38 cellular contexts compared by ENCODE assay signal in genomic region chr12:19700969-19701368, GRCh38.
"Had no signal": no experiment of that assay in that cellular context is flagged by ENCODE, and none has a peak within 500 bp of the region (broad histone marks: within the 10 kb centered on the region; RNA-seq: fewer than 3 reads in every experiment).

No MANE protein-coding gene starts in this region.

- ATAC-seq: activated CD4-positive, CD25-positive, alpha-beta regulatory T cell treated with anti-CD3 and anti-CD28 coated beads, Interleukin-2, amount 50 U/mL, for 24 hours; activated CD8-positive, alpha-beta memory T cell treated with anti-CD3 and anti-CD28 coated beads, Interleukin-2, amount 10 ng/mL, durations not matched to agents 7 days and 5 days; activated CD8-positive, alpha-beta T cell treated with anti-CD3 and anti-CD28 coated beads, Interleukin-2, amount 10 ng/mL, durations not matched to agents 7 days and 5 days; activated naive CD8-positive, alpha-beta T cell treated with anti-CD3 and anti-CD28 coated beads, Interleukin-2, amount 50 U/mL, for 24 hours; esophagus mucosa; T-cell had no signal

- H3K27ac Mint-ChIP-seq: activated B cell treated with CpG ODN at 0.5 μM for 24 hours; activated CD4-positive, alpha-beta memory T cell treated with anti-CD3 and anti-CD28 coated beads for 36 hours; activated CD8-positive, alpha-beta memory T cell treated with anti-CD3 and anti-CD28 coated beads, Interleukin-2, amount 10 ng/mL, durations not matched to agents 7 days and 5 days; activated CD8-positive, alpha-beta T cell treated with anti-CD3 and anti-CD28 coated beads, Interleukin-2, amount 10 ng/mL, durations not matched to agents 7 days and 5 days; activated naive CD4-positive, alpha-beta T cell treated with anti-CD3 and anti-CD28 coated beads for 36 hours; activated naive CD4-positive, alpha-beta T cell treated with anti-CD3 and anti-CD28 coated beads, Interleukin-2, amount 50 U/mL, for 24 hours; activated naive CD8-positive, alpha-beta T cell treated with anti-CD3 and anti-CD28 coated beads for 36 hours; activated naive CD8-positive, alpha-beta T cell treated with anti-CD3 and anti-CD28 coated beads, Interleukin-2, amount 50 U/mL, for 24 hours; activated T-helper 1 cell treated with anti-CD3 and anti-CD28 coated beads, Interleukin-12 subunit alpha, Interleukin-12 subunit beta, Interleukin-2, Interleukin-4 antibody, amounts not matched to agents 30 ng/mL and 10 ng/mL and 1 ng/mL, durations not matched to agents 14 hours and 24 hours and 36 hours; activated T-helper 2 cell treated with anti-CD3 and anti-CD28 coated beads, Interferon-gamma antibody, Interleukin-2, Interleukin-4, amounts not matched to agents 10 μg/mL and 5 μg/mL and 100 μg/mL, durations not matched to agents 14 hours and 24 hours and 36 hours; brain; dendritic cell treated with granulocyte-macrophage colony-stimulating factor and Interleukin-4, amounts not matched to agents 40 ng/mL and 50 ng/mL, for 4 days; endodermal cell; T-cell; T-helper 1 cell treated with Interleukin-12 subunit alpha and Interleukin-12 subunit beta and Interleukin-4 antibody, amounts not matched to agents 30 μg/mL and 1 μg/mL, for 36 hours had no signal

- H3K4me1 Mint-ChIP-seq: activated B cell treated with CpG ODN at 0.5 μM for 24 hours; activated naive CD4-positive, alpha-beta T cell treated with anti-CD3 and anti-CD28 coated beads, Interleukin-2, amount 50 U/mL, for 24 hours; activated naive CD8-positive, alpha-beta T cell treated with anti-CD3 and anti-CD28 coated beads, Interleukin-2, amount 50 U/mL, for 24 hours; brain; endodermal cell had no signal

- H3K4me3 Mint-ChIP-seq: activated B cell treated with CpG ODN at 0.5 μM for 24 hours; activated CD4-positive, alpha-beta memory T cell treated with anti-CD3 and anti-CD28 coated beads for 36 hours; activated CD8-positive, alpha-beta memory T cell treated with anti-CD3 and anti-CD28 coated beads, Interleukin-2, amount 10 ng/mL, durations not matched to agents 7 days and 5 days; activated CD8-positive, alpha-beta T cell treated with anti-CD3 and anti-CD28 coated beads, Interleukin-2, amount 10 ng/mL, durations not matched to agents 7 days and 5 days; activated naive CD4-positive, alpha-beta T cell treated with anti-CD3 and anti-CD28 coated beads for 36 hours; activated naive CD4-positive, alpha-beta T cell treated with anti-CD3 and anti-CD28 coated beads, Interleukin-2, amount 50 U/mL, for 24 hours; activated naive CD8-positive, alpha-beta T cell treated with anti-CD3 and anti-CD28 coated beads for 36 hours; activated naive CD8-positive, alpha-beta T cell treated with anti-CD3 and anti-CD28 coated beads, Interleukin-2, amount 50 U/mL, for 24 hours; activated T-helper 1 cell treated with anti-CD3 and anti-CD28 coated beads, Interleukin-12 subunit alpha, Interleukin-12 subunit beta, Interleukin-2, Interleukin-4 antibody, amounts not matched to agents 30 ng/mL and 10 ng/mL and 1 ng/mL, durations not matched to agents 14 hours and 24 hours and 36 hours; brain; dendritic cell treated with granulocyte-macrophage colony-stimulating factor and Interleukin-4, amounts not matched to agents 40 ng/mL and 50 ng/mL, for 4 days; endodermal cell; T-cell; T-helper 1 cell treated with Interleukin-12 subunit alpha and Interleukin-12 subunit beta and Interleukin-4 antibody, amounts not matched to agents 30 μg/mL and 1 μg/mL, for 36 hours had no signal

- H3K27me3 ChIP-seq: adrenal gland, ascending aorta, breast epithelium, cardiac muscle cell, dorsolateral prefrontal cortex had no signal

- H3K36me3 ChIP-seq: adrenal gland, ascending aorta, breast epithelium, cardiac muscle cell, WERI-Rb-1 had no signal

- DNase-seq: activated B cell treated with CpG ODN at 0.5 μM for 24 hours; activated CD4-positive, alpha-beta memory T cell treated with anti-CD3 and anti-CD28 coated beads for 36 hours; activated CD4-positive, alpha-beta T cell treated with anti-CD3 and anti-CD28 coated beads for 48 hours; activated CD4-positive, alpha-beta T cell treated with anti-CD3 and anti-CD28 coated beads, Interleukin-2, amount 50 U/mL, for 1 hour; activated CD8-positive, alpha-beta memory T cell treated with anti-CD3 and anti-CD28 coated beads, Interleukin-2, amount 10 ng/mL, durations not matched to agents 7 days and 5 days; activated CD8-positive, alpha-beta memory T cell treated with anti-CD3 and anti-CD28 coated beads, Interleukin-2, amount 50 U/mL, for 4 hours; activated CD8-positive, alpha-beta T cell treated with anti-CD3 and anti-CD28 coated beads, Interleukin-2, amount 10 ng/mL, durations not matched to agents 7 days and 5 days; activated effector memory CD4-positive, alpha-beta T cell treated with anti-CD3 and anti-CD28 coated beads, Interleukin-2, amount 50 U/mL, for 16 hours; activated naive CD4-positive, alpha-beta T cell treated with anti-CD3 and anti-CD28 coated beads for 36 hours; activated naive CD8-positive, alpha-beta T cell treated with anti-CD3 and anti-CD28 coated beads for 36 hours; activated naive CD8-positive, alpha-beta T cell treated with anti-CD3 and anti-CD28 coated beads, Interleukin-2, amount 50 U/mL, for 24 hours; activated T-cell treated with anti-CD3 and anti-CD28 coated beads, Interleukin-2, amount 50 U/mL, for 1 hour; activated T-cell treated with anti-CD3 and anti-CD28 coated beads, Interleukin-2, amount 50 U/mL, for 48 hours; adrenal gland; amygdala; central memory CD4-positive, alpha-beta T cell; cerebellar nuclear complex; dorsolateral prefrontal cortex; effector memory CD4-positive, alpha-beta T cell; endodermal cell; foreskin fibroblast; SW 1271; T-cell; T-helper 9 cell; WERI-Rb-1 had no signal

- H3K27ac ChIP-seq: adrenal gland, ascending aorta, breast epithelium, cardiac muscle cell, coronary artery, dorsolateral prefrontal cortex, WERI-Rb-1 had no signal

- H3K36me3 Mint-ChIP-seq: activated CD8-positive, alpha-beta memory T cell treated with anti-CD3 and anti-CD28 coated beads, Interleukin-2, amount 10 ng/mL, durations not matched to agents 7 days and 5 days had no signal

- H3K4me1 ChIP-seq: adrenal gland, ascending aorta, breast epithelium had no signal

- FAIRE-seq: frontal cortex had no signal

- H3K4me3 ChIP-seq: adrenal gland, ascending aorta, breast epithelium, cardiac muscle cell, coronary artery, dorsolateral prefrontal cortex had no signal

- H3K27me3 Mint-ChIP-seq: activated B cell treated with CpG ODN at 0.5 μM for 24 hours; activated CD4-positive, alpha-beta memory T cell treated with anti-CD3 and anti-CD28 coated beads for 36 hours; activated naive CD4-positive, alpha-beta T cell treated with anti-CD3 and anti-CD28 coated beads, Interleukin-2, amount 50 U/mL, for 24 hours; activated naive CD8-positive, alpha-beta T cell treated with anti-CD3 and anti-CD28 coated beads for 36 hours; activated naive CD8-positive, alpha-beta T cell treated with anti-CD3 and anti-CD28 coated beads, Interleukin-2, amount 50 U/mL, for 24 hours; brain; dendritic cell treated with granulocyte-macrophage colony-stimulating factor and Interleukin-4, amounts not matched to agents 40 ng/mL and 50 ng/mL, for 4 days had no signal
